8 cellular contexts compared by ENCODE assay signal in genomic region chr11:22666320-22666699, GRCh38. TPM values are rescaled to one million over a fixed set of nuclear protein-coding genes. Genes with fewer than 3 reads are reported as not detected.
A peak's percentile ranks its signal among the peaks of the same experiment; 100 is the strongest.
DNase-seq lines count a peak whose midpoint lies in the region; ATAC-seq and TF ChIP-seq lines count a peak whose summit lies in the region.

Gene GAS2, plus strand, starts transcription at chr11:22666611. Its CDS starts 8,259 bp downstream, at chr11:22674870.

- CTCF ChIA-PET in activated CD8-positive, alpha-beta T cell treated with anti-CD3 and anti-CD28 coated beads, Interleukin-2, amount 10 ng/mL, durations not matched to agents 7 days and 5 days (lab: Charles Lee): interaction anchor here (1.2 kb wide), 1 partner anchor 122 kb away, joined by 3 read pairs; no protein-coding TSS in a partner anchor

- in situ Hi-C loops in HAP-1 (cut with MboI; ENCODE audit: low sequenced_read_pairs): no loop called here

- H3K27me3 Mint-ChIP-seq in activated CD8-positive, alpha-beta T cell treated with anti-CD3 and anti-CD28 coated beads, Interleukin-2, amount 10 ng/mL, durations not matched to agents 7 days and 5 days (ENCODE audit: low read depth): peaks cover 43% of the 10 kb centered on the region
- H3K27me3 Mint-ChIP-seq in immature natural killer cell (ENCODE audit: low read depth in 3 of 3): peaks cover 3 to 27% (median 9%) of the 10 kb centered on the region in 3 donors

- H3K9me3 Mint-ChIP-seq in activated CD8-positive, alpha-beta T cell treated with anti-CD3 and anti-CD28 coated beads, Interleukin-2, amount 10 ng/mL, durations not matched to agents 7 days and 5 days (ENCODE audit: insufficient read depth): no peaks in the 10 kb centered on the region
- H3K9me3 Mint-ChIP-seq in immature natural killer cell: no peaks in the 10 kb centered on the region

- no peak within 1 kb of the TSS for H3K27ac ChIP-seq in tibial artery

- TF ChIP-seq CTCF in tibial artery (IDR thresholded peaks at IDR 0.05): no peak

- H3K9me3 ChIP-seq in HAP-1: no peaks in the 10 kb centered on the region
- H3K9me3 ChIP-seq in tibial artery: no peaks in the 10 kb centered on the region

- DNase-seq in DMS79 treated with DMSO at 0.1 percent for 48 hours (lab: John Stamatoyannopoulos, UW) (peak; percentile 77), HAP-1 (ENCODE audit: low spot score in 2 of 2) (no peak), immature natural killer cell (no peak), tibial artery (no peak), nucleus accumbens (lab: John Stamatoyannopoulos, UW) (no peak), hippocampal formation (lab: John Stamatoyannopoulos, UW) (no peak)
- no peak for DNase-seq in activated CD8-positive, alpha-beta T cell treated with anti-CD3 and anti-CD28 coated beads, Interleukin-2, amount 10 ng/mL, durations not matched to agents 7 days and 5 days
- no peak for DNase-seq in stimulated activated CD4-positive, alpha-beta T cell treated with anti-CD3 and anti-CD28 coated beads, Interleukin-15, amount 100 ng/mL, for 24 hours

- H3K4me3 ChIP-seq in HAP-1 (peak within 1 kb of the TSS; percentile 27), tibial artery (peak within 1 kb of the TSS; percentile 25 to 36)

- peaks cover 43% of the 10 kb centered on the region for H3K27me3 ChIP-seq in HAP-1 (ENCODE audit: low read depth)
- H3K27me3 ChIP-seq in tibial artery: peaks cover 0 to 15% of the 10 kb centered on the region in 2 donors

- H3K4me3 Mint-ChIP-seq in activated CD8-positive, alpha-beta T cell treated with anti-CD3 and anti-CD28 coated beads, Interleukin-2, amount 10 ng/mL, durations not matched to agents 7 days and 5 days: peak within 1 kb of the TSS; percentile 52
- H3K4me3 Mint-ChIP-seq in immature natural killer cell: peak within 1 kb of the TSS in 4 of 5 donors; percentile 44 to 66 (median 53)

- peaks cover 5% of the 10 kb centered on the region for H3K4me1 Mint-ChIP-seq in activated CD8-positive, alpha-beta T cell treated with anti-CD3 and anti-CD28 coated beads, Interleukin-2, amount 10 ng/mL, durations not matched to agents 7 days and 5 days (ENCODE audit: low read depth)
- peaks cover 7 to 10% of the 10 kb centered on the region in 2 donors for H3K4me1 Mint-ChIP-seq in immature natural killer cell

- H3K36me3 Mint-ChIP-seq in activated CD8-positive, alpha-beta T cell treated with anti-CD3 and anti-CD28 coated beads, Interleukin-2, amount 10 ng/mL, durations not matched to agents 7 days and 5 days (ENCODE audit: low read depth): no peaks in the 10 kb centered on the region
- H3K36me3 Mint-ChIP-seq in immature natural killer cell: peaks cover 0 to 5% (median 0%) of the 10 kb centered on the region in 3 donors

- H3K27ac Mint-ChIP-seq in activated CD8-positive, alpha-beta T cell treated with anti-CD3 and anti-CD28 coated beads, Interleukin-2, amount 10 ng/mL, durations not matched to agents 7 days and 5 days: no peak within 1 kb of the TSS
- H3K27ac Mint-ChIP-seq in immature natural killer cell: no peak within 1 kb of the TSS

- no peaks in the 10 kb centered on the region for H3K36me3 ChIP-seq in HAP-1 (replicated peaks)
- H3K36me3 ChIP-seq in tibial artery: no peaks in the 10 kb centered on the region

- POLR2A ChIA-PET in activated CD8-positive, alpha-beta T cell treated with anti-CD3 and anti-CD28 coated beads, Interleukin-2, amount 10 ng/mL, durations not matched to agents 7 days and 5 days (lab: Charles Lee): no interaction called here

- H3K4me1 ChIP-seq in HAP-1 (peaks cover 5% of the 10 kb centered on the region; the same call in 1 of the 2 replicates), tibial artery (peaks cover 0 to 11% (median 5%) of the 10 kb centered on the region in 4 donors)

- intact Hi-C loops in tibial artery (cut with DNase I; ENCODE audit: low total_unique reads): no loop called here

- ATAC-seq in activated CD8-positive, alpha-beta T cell treated with anti-CD3 and anti-CD28 coated beads, Interleukin-2, amount 10 ng/mL, durations not matched to agents 7 days and 5 days: no peak

RNA-seq across cellular contexts. Expression of gene GAS2, which starts in this region (rescaled TPM):
- 1 to 10 TPM in 1 of 2 experiments, under 1 TPM in 1; 0.89 to 1.5 TPM for total RNA-seq in activated CD8-positive, alpha-beta T cell treated with anti-CD3 and anti-CD28 coated beads, Interleukin-2, amount 10 ng/mL, durations not matched to agents 7 days and 5 days
- 1 to 10 TPM; 2.4 to 3.0 (median 2.7) TPM for polyA plus RNA-seq in immature natural killer cell
